Comparison of ENCODE assay signal across 10 cellular contexts in genomic region chr7:138226001-138226476, GRCh38.
DNase-seq lines count a peak whose midpoint lies in the region; ATAC-seq, FAIRE-seq and TF ChIP-seq lines count a peak whose summit lies in the region.
"Had no signal": no experiment of that assay in that cellular context is flagged by ENCODE, and none has a peak within 500 bp of the region (broad histone marks: within the 10 kb centered on the region; RNA-seq: fewer than 3 reads in every experiment).

No MANE protein-coding gene starts in this region.

- H3K36me3 Mint-ChIP-seq in HFFc6 (ENCODE audit: low read depth), result peaks cover 2% of the 10 kb centered on the region; the same call in 1 of the 2 replicates
- peaks cover 20% of the 10 kb centered on the region for H3K36me3 Mint-ChIP-seq in neural crest cell (ENCODE audit: low read depth)

- H3K36me3 ChIP-seq in SJCRH30, result no peaks in the 10 kb centered on the region
- H3K36me3 ChIP-seq: breast epithelium had no signal

- H3K4me3 ChIP-seq in SJCRH30 (no peak overlapping the region), fibroblast of pulmonary artery (replicated peaks; ENCODE audit: low read depth, low read length) (no peak overlapping the region)
- H3K4me3 ChIP-seq: breast epithelium, mucosa of descending colon had no signal

- no peaks in the 10 kb centered on the region for H3K9me3 ChIP-seq in SJCRH30 (replicated peaks)
- H3K9me3 ChIP-seq: mucosa of descending colon had no signal

- H3K4me1 Mint-ChIP-seq in HFFc6 (ENCODE audit: low read depth) (peaks cover 11% of the 10 kb centered on the region; the same call in 1 of the 2 replicates), neural crest cell (peaks cover 28% of the 10 kb centered on the region)

- TF ChIP-seq CTCF in HFFc6 (IDR thresholded peaks at IDR 0.05) (no peak), fibroblast of pulmonary artery (IDR thresholded peaks at IDR 0.05; ENCODE audit: low read length, missing control alignments) (no peak), neural crest cell (conservative IDR thresholded peaks at IDR 0.05) (no peak)

- H3K9me3 Mint-ChIP-seq in HFFc6 (peaks cover 17% of the 10 kb centered on the region), neural crest cell (peaks cover 15% of the 10 kb centered on the region)

- ATAC-seq in GM21576 (IDR thresholded peaks at IDR 0.05; ENCODE audit: unreplicated experiment), result no peak
- ATAC-seq: mucosa of descending colon had no signal

- no peaks in the 10 kb centered on the region; the same call in 1 of the 2 replicates for H3K27me3 Mint-ChIP-seq in HFFc6 (ENCODE audit: insufficient read depth)
- H3K27me3 Mint-ChIP-seq in neural crest cell (ENCODE audit: low read depth), result no peaks in the 10 kb centered on the region

- no peaks in the 10 kb centered on the region for H3K4me1 ChIP-seq in SJCRH30
- H3K4me1 ChIP-seq: breast epithelium had no signal

- H3K27ac ChIP-seq in SJCRH30, result no peak overlapping the region
- H3K27ac ChIP-seq: breast epithelium had no signal

- H3K4me3 Mint-ChIP-seq in HFFc6, result no peak overlapping the region
- no peak overlapping the region for H3K4me3 Mint-ChIP-seq in neural crest cell

- no peak for FAIRE-seq in frontal cortex (lab: Jason Lieb, UNC)

- no peaks in the 10 kb centered on the region for H3K27me3 ChIP-seq in SJCRH30
- H3K27me3 ChIP-seq: breast epithelium had no signal

- H3K27ac Mint-ChIP-seq in HFFc6 (peak overlapping the region; percentile 39; the same call in 1 of the 2 replicates), neural crest cell (ENCODE audit: unreplicated experiment) (peak overlapping the region; percentile 59)

- DNase-seq in HFFc6, result no peak
- peak; percentile 11 to 59 for DNase-seq in SJCRH30
- peak; percentile 98 for DNase-seq in fibroblast of pulmonary artery (ENCODE audit: low read depth)
- no peak for DNase-seq in neural crest cell (ENCODE audit: low read depth, low spot score)
- no peak for DNase-seq in GM19240 (ENCODE audit: insufficient read length, low spot score)
- DNase-seq in frontal cortex (ENCODE audit: low spot score in 2 of 2), result no peak
- DNase-seq: IMR-90, mucosa of descending colon had no signal

Comparison
In these comparisons a context has a peak if more than half of its experiments do, and no peak if none do; other contexts are left out.
1. DNase-seq: peak in SJCRH30 (2 of 2) and fibroblast of pulmonary artery (single experiment); none in HFFc6 (single experiment), neural crest cell (single experiment), GM19240 (single experiment) and frontal cortex (0 of 2).